In genomic region chr14:32015166-32015565, GRCh38 we compare ENCODE assay signal across 25 cellular contexts.
"Had no signal": no experiment of that assay in that cellular context is flagged by ENCODE, and none has a peak within 500 bp of the region (broad histone marks: within the 10 kb centered on the region; RNA-seq: fewer than 3 reads in every experiment).

No MANE protein-coding gene starts in this region.

- DNase-seq: naive B cell; naive thymus-derived CD8-positive, alpha-beta T cell; nephron progenitor cell; nucleus accumbens; posterior cingulate gyrus; psoas muscle; right lobe of liver; sigmoid colon; small intestine; stimulated activated CD4-positive, alpha-beta T cell treated with anti-CD3 and anti-CD28 coated beads, Interleukin-15, amount 100 ng/mL, for 24 hours; stimulated activated CD4-positive, alpha-beta T cell treated with anti-CD3 and anti-CD28 coated beads, Interleukin-2, amount 100 ng/mL, for 24 hours; stimulated activated CD4-positive, alpha-beta T cell treated with anti-CD3 and anti-CD28 coated beads, Interleukin-2, amount 100 ng/mL, for 48 hours; stimulated activated CD4-positive, alpha-beta T cell treated with anti-CD3 and anti-CD28 coated beads, Interleukin-4, amount 100 ng/mL, for 24 hours; stimulated activated naive B cell treated with anti-CD40 and anti-IgM and Interleukin-4, amounts not matched to agents 10 μg/mL and 1 μg/mL and 100 μg/mL, for 72 hours; stimulated activated naive CD4-positive, alpha-beta T cell treated with Interleukin-2 at 50 U/mL for 16 hours; stomach; thyroid gland; trophoblast cell; upper lobe of left lung had no signal

- H3K27me3 ChIP-seq: neutrophil, right lobe of liver, sigmoid colon, stomach, thyroid gland, tibial nerve, upper lobe of left lung had no signal

- H3K27ac ChIP-seq: neutrophil, parathyroid adenoma, psoas muscle, right lobe of liver, sigmoid colon, stomach, thoracic aorta, thyroid gland, tibial nerve, upper lobe of left lung had no signal

- H3K4me3 ChIP-seq: psoas muscle, right lobe of liver, sigmoid colon, stomach, thoracic aorta, thyroid gland, tibial nerve, upper lobe of left lung had no signal

- H3K36me3 ChIP-seq: neutrophil, right lobe of liver, sigmoid colon, stomach, thoracic aorta, thyroid gland, tibial nerve, upper lobe of left lung had no signal

- H3K4me1 ChIP-seq: parathyroid adenoma, right lobe of liver, thyroid gland, upper lobe of left lung had no signal

- H3K9me3 ChIP-seq: neutrophil, psoas muscle, right lobe of liver, sigmoid colon, stomach, thoracic aorta, thyroid gland, tibial nerve, upper lobe of left lung had no signal

- ATAC-seq: naive thymus-derived CD8-positive, alpha-beta T cell; natural killer cell treated with Interleukin-12 subunit alpha and Interleukin-12 subunit beta and Interleukin-15 and Interleukin-18, amount 100 ng/mL, for 72 hours; psoas muscle; right lobe of liver; stimulated activated effector memory CD8-positive, alpha-beta T cell treated with anti-CD3 and anti-CD28 coated beads, Interleukin-12 subunit alpha, Interleukin-12 subunit beta, amount 100 ng/mL, for 72 hours; stimulated activated naive B cell treated with anti-CD40 and anti-IgM and Interleukin-4, amounts not matched to agents 10 μg/mL and 1 μg/mL and 100 μg/mL, for 72 hours had no signal
